In genomic region chr17:19248923-19249574, GRCh38 we compare ENCODE assay signal across 11 cellular contexts. TPM values are rescaled to one million over a fixed set of nuclear protein-coding genes. Genes with fewer than 3 reads are reported as not detected.
A peak's percentile ranks its signal among the peaks of the same experiment; 100 is the strongest.
DNase-seq lines count a peak whose midpoint lies in the region.
"Had no signal": no experiment of that assay in that cellular context is flagged by ENCODE, and none has a peak within 500 bp of the region (broad histone marks: within the 10 kb centered on the region; RNA-seq: fewer than 3 reads in every experiment).

No MANE protein-coding gene starts in this region.

- DNase-seq in DMS 273 (lab: John Stamatoyannopoulos, UW; ENCODE audit: unreplicated experiment) (peak; percentile 24), DMS 273 treated with DMSO at 0.1 percent for 48 hours (lab: John Stamatoyannopoulos, UW) (no peak), dedifferentiated amniotic fluid mesenchymal stem cell (ENCODE audit: extremely low spot score) (peak; percentile 53), mesenteric fat pad (ENCODE audit: low spot score) (peak; percentile 88), activated gamma-delta T cell treated with Interleukin-2 at 50 U/mL for 16 hours (no peak), RPMI8226 (no peak), T-helper 9 cell (no peak)
- DNase-seq: 8988T, retina had no signal

- H3K4me1 ChIP-seq in urinary bladder (ENCODE audit: insufficient read depth) = peaks cover 4% of the 10 kb centered on the region

- no peaks in the 10 kb centered on the region for H3K36me3 ChIP-seq in urinary bladder (ENCODE audit: insufficient read depth)

- no peak overlapping the region for H3K4me3 ChIP-seq in urinary bladder (ENCODE audit: low read depth, low read length)
- H3K4me3 ChIP-seq: GM23338 had no signal

- peak overlapping the region; percentile 24 for H3K27ac ChIP-seq in urinary bladder (ENCODE audit: low read depth)

- WGBS in urinary bladder = 41% methylated on average over 7 of the region's 7 CpGs

RNA-seq across cellular contexts. Expression of gene EPN2, which starts 11.9 kb away (rescaled TPM):
- total RNA-seq in mesenteric fat pad (45.1 TPM), urinary bladder (40.3 TPM)
- polyA plus RNA-seq in urinary bladder = 46.2 TPM

Comparison
In these comparisons a context has a peak if more than half of its experiments do, and no peak if none do; other contexts are left out.
1. DNase-seq: peak in DMS 273 (single experiment), dedifferentiated amniotic fluid mesenchymal stem cell (single experiment) and mesenteric fat pad (single experiment); none in DMS 273 treated with DMSO at 0.1 percent for 48 hours (single experiment), activated gamma-delta T cell treated with Interleukin-2 at 50 U/mL for 16 hours (single experiment), RPMI8226 (single experiment) and T-helper 9 cell (single experiment).